In genomic region chr6:155079985-155080452, GRCh38 we compare ENCODE assay signal across 1 cellular context.
A peak's percentile ranks its signal among the peaks of the same experiment; 100 is the strongest.
TF ChIP-seq lines count a peak whose summit lies in the region.

No MANE protein-coding gene starts in this region.

TF ChIP-seq in GM12878, 131 proteins besides CTCF, POLR2A, EP300 and RAD21 (continued from another document):
- no peak for TF ChIP-seq HDAC6 (IDR thresholded peaks at IDR 0.05; ENCODE audit: unreplicated experiment)
- TF ChIP-seq, protein P1, sequence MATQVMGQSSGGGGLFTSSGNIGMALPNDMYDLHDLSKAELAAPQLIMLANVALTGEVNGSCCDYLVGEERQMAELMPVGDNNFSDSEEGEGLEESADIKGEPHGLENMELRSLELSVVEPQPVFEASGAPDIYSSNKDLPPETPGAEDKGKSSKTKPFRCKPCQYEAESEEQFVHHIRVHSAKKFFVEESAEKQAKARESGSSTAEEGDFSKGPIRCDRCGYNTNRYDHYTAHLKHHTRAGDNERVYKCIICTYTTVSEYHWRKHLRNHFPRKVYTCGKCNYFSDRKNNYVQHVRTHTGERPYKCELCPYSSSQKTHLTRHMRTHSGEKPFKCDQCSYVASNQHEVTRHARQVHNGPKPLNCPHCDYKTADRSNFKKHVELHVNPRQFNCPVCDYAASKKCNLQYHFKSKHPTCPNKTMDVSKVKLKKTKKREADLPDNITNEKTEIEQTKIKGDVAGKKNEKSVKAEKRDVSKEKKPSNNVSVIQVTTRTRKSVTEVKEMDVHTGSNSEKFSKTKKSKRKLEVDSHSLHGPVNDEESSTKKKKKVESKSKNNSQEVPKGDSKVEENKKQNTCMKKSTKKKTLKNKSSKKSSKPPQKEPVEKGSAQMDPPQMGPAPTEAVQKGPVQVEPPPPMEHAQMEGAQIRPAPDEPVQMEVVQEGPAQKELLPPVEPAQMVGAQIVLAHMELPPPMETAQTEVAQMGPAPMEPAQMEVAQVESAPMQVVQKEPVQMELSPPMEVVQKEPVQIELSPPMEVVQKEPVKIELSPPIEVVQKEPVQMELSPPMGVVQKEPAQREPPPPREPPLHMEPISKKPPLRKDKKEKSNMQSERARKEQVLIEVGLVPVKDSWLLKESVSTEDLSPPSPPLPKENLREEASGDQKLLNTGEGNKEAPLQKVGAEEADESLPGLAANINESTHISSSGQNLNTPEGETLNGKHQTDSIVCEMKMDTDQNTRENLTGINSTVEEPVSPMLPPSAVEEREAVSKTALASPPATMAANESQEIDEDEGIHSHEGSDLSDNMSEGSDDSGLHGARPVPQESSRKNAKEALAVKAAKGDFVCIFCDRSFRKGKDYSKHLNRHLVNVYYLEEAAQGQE (IDR thresholded peaks at IDR 0.05; ENCODE audit: low read depth, low read length): no peak
- TF ChIP-seq TCF7 (IDR thresholded peaks at IDR 0.05; ENCODE audit: borderline replicate concordance): no peak
- peak; percentile 31; the same call in 1 of the 2 replicates for TF ChIP-seq JUNB (IDR thresholded peaks at IDR 0.05)
- 0 out of 4 replicates have a peak, but pooled peaks of 1 of the 2 experiments have one; percentile 19 for TF ChIP-seq ETV6 (conservative IDR thresholded peaks at IDR 0.05 in 1 of 2, IDR thresholded peaks at IDR 0.05 in 1 of 2; ENCODE audit: borderline replicate concordance in 1 of 2, low read depth in 1 of 2)
- 0 out of 2 replicates have a peak, but pooled peaks have one; percentile 9 for TF ChIP-seq MEF2A (IDR thresholded peaks at IDR 0.05; ENCODE audit: insufficient read depth, low read depth, low read length)
- no peak for TF ChIP-seq IRF5 (IDR thresholded peaks at IDR 0.05; ENCODE audit: borderline replicate concordance)
